Comparison of ENCODE assay signal across 8 cellular contexts in the genomic region with DNA sequence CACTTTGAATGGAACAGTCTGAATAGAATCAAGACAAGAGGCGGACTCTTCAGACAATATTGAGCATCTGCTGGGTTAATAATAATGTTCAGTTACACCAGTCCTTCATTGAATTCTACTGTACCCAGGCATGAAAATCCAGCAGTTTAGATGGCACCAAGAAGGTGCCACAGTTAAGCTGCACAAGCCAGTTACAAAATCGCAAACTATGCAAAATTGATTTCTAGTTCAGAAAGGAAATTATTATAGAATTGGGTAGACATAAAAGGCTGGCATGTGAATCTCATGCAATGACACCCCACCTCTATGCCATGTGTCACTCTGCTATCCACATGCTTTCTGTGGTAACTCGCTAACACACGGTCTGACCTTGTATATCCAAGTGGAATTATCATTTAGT.
"Had no signal": no experiment of that assay in that cellular context is flagged by ENCODE, and none has a peak within 500 bp of the region (broad histone marks: within the 10 kb centered on the region; RNA-seq: fewer than 3 reads in every experiment).

No MANE protein-coding gene starts in this region.

- FAIRE-seq: G401.6, GM12878, GM12891, GM12892, GM18507, GM19239 had no signal

- ATAC-seq: GM12878 had no signal

- H3K4me3 ChIP-seq: GM12878 had no signal

- DNase-seq: GDM1, GF-D8 had no signal
